8 cellular contexts compared by ENCODE assay signal in the genomic region with DNA sequence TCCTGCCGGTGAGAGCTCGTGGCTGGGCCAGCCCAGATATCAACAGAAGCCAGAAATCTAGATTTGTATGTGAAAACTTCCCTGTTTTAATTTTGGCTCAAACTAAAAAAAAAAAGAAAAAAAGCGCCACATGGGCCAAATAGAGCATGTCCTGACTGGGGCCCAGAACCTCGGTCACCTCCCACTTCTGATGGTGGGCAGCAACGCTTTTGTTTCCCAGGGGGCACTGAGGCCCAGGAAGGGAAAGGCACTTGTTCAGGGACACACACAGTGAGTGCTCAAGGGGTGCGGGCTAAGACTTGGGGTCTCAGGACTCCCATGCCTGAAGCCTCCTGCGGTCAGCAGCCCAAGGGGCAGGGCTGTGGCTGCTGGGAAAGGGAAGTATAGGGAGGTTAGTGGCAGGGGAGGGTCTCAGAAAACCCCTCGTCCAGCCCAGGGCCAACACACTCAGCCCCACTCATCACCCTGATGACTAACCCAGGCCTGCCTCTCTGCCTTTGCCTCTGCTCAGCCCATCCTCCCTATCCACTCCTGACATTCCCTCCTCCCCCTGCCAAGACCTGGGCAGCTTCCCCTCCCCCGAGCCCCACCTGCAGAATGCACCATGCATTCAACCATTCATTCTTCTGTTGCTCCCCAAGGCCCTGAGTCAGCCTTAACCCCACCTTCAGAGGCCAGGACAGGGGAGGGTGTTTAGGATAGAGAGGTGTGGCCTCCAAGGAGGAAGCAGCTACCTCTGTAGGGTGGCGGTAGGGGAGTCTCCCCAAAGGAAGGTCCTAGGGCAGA. TPM values are rescaled to one million over a fixed set of nuclear protein-coding genes. Genes with fewer than 3 reads are reported as not detected.
A peak's percentile ranks its signal among the peaks of the same experiment; 100 is the strongest.
DNase-seq lines count a peak whose midpoint lies in the region; ATAC-seq, FAIRE-seq and TF ChIP-seq lines count a peak whose summit lies in the region.

No MANE protein-coding gene starts in this region.

- H3K4me3 ChIP-seq in GM23338 (peak overlapping the region; percentile 53), Peyer's patch (peak overlapping the region in 2 of 4 donors; percentile 9 to 32), K562 (no peak overlapping the region), trophoblast cell (ENCODE audit: low read depth, low read length) (no peak overlapping the region), dorsolateral prefrontal cortex (peak overlapping the region in 1 of 59 donors; percentile 8)

- H3K9me3 Mint-ChIP-seq in GM23338: no peaks in the 10 kb centered on the region

- H3K4ac ChIP-seq in trophoblast cell (ENCODE audit: low read depth, low read length): no peak overlapping the region

- POLR2A ChIA-PET in K562 (lab: Yijun Ruan, JAX): interaction anchor here (0.6 kb wide), 1 partner anchor 127 kb away, joined by 3 read pairs; no protein-coding TSS in a partner anchor
- POLR2A ChIA-PET in HEK293T (lab: Yijun Ruan, JAX): no interaction called here

- H4K8ac ChIP-seq in trophoblast cell (ENCODE audit: low read depth, low read length): no peak overlapping the region

- H3K4me1 ChIP-seq in GM23338 (ENCODE audit: insufficient read depth) (peaks cover 48% of the 10 kb centered on the region), Peyer's patch (peaks cover 7 to 35% (median 22%) of the 10 kb centered on the region in 4 donors), K562 (replicated peaks in 1 of 2; ENCODE audit: control insufficient read depth in 2 of 2, insufficient read depth in 2 of 2, low read length in 2 of 2) (peaks cover 18 to 52% of the 10 kb centered on the region in 2 experiments), trophoblast cell (ENCODE audit: control insufficient read depth in 1 of 2, insufficient read depth in 2 of 2, low read length in 2 of 2) (peaks cover 19 to 35% of the 10 kb centered on the region in 2 experiments)

- peaks cover 43% of the 10 kb centered on the region for H3K27me3 Mint-ChIP-seq in GM23338 (ENCODE audit: insufficient read depth, low read depth, poor library complexity)

- H3K27ac ChIP-seq in GM23338 (ENCODE audit: low read depth) (no peak overlapping the region), Peyer's patch (peak overlapping the region in 3 of 4 donors; percentile 29 to 74 (median 52)), K562 (ENCODE audit: extremely low read depth, low read depth, low read length) (peak overlapping the region; percentile 61; the same call in 1 of the 3 replicates), trophoblast cell (ENCODE audit: low read depth, low read length) (no peak overlapping the region), dorsolateral prefrontal cortex (peak overlapping the region in 9 of 59 donors; percentile 11 to 66 (median 35))

- peak; percentile 20 for ATAC-seq in GM23338
- peak; percentile 77 for ATAC-seq in K562
- ATAC-seq in HG02588 (IDR thresholded peaks at IDR 0.05; ENCODE audit: unreplicated experiment): no peak

- H3K79me1 ChIP-seq in trophoblast cell (ENCODE audit: low read length): no peaks in the 10 kb centered on the region

- H3K9me3 ChIP-seq in Peyer's patch: no peaks in the 10 kb centered on the region
- H3K9me3 ChIP-seq in K562 (replicated peaks; ENCODE audit: control insufficient read depth, insufficient read depth, low read depth, low read length): no peaks in the 10 kb centered on the region
- H3K9me3 ChIP-seq in trophoblast cell (ENCODE audit: insufficient read depth, low read depth, low read length): no peaks in the 10 kb centered on the region

- H3K4me2 ChIP-seq in GM23338 (peak overlapping the region; percentile 79), K562 (ENCODE audit: insufficient read depth, low read length) (peak overlapping the region; percentile 49; the same call in 1 of the 2 replicates), trophoblast cell (ENCODE audit: low read length) (peak overlapping the region; percentile 31)

- peak overlapping the region; percentile 64 for H3K4me3 Mint-ChIP-seq in GM23338

- no peak for DNase-seq in GM23338 (ENCODE audit: low spot score)
- DNase-seq in Peyer's patch: peak in 2 of 3 donors; percentile 59 to 75
- DNase-seq in K562 (ENCODE audit: extremely low read depth in 1 of 4, low spot score in 3 of 4): peak; percentile 44 to 51 (median 51)
- DNase-seq in trophoblast cell: no peak
- no peak for DNase-seq in HEK293T (ENCODE audit: extremely low spot score)
- no peak for DNase-seq in dorsolateral prefrontal cortex
- no peak for DNase-seq in AG08396 (ENCODE audit: low spot score)

- 0 out of 2 replicates have a peak, but pooled peaks cover 3% of the 10 kb centered on the region for H3F3A ChIP-seq in GM23338 (replicated peaks; ENCODE audit: low read depth)

- no peak overlapping the region for H2AK5ac ChIP-seq in trophoblast cell (ENCODE audit: low read length)

- no peak overlapping the region for H3K23ac ChIP-seq in trophoblast cell (ENCODE audit: low read length)

- no peak overlapping the region for H2BK5ac ChIP-seq in trophoblast cell (ENCODE audit: low read depth, low read length, poor library complexity)

- no peak overlapping the region for H2BK12ac ChIP-seq in trophoblast cell (ENCODE audit: low read length)

- H3K18ac ChIP-seq in trophoblast cell (ENCODE audit: low read length): no peak overlapping the region

- intact Hi-C loops in K562 (cut with micrococcal nuclease) (no loop called here), dorsolateral prefrontal cortex (cut with DNase I) (no loop called here)

- H3K79me2 ChIP-seq in GM23338 (replicated peaks; ENCODE audit: insufficient read depth): no peaks in the 10 kb centered on the region
- H3K79me2 ChIP-seq in K562 (ENCODE audit: control insufficient read depth, insufficient read depth, low read length): no peaks in the 10 kb centered on the region
- no peaks in the 10 kb centered on the region for H3K79me2 ChIP-seq in trophoblast cell (ENCODE audit: control insufficient read depth, insufficient read depth, low read length, poor library complexity)

- no TSS peak for BruUV-seq in K562 (replicated peaks; lab: Mats Ljungman, UMichigan)

- H3K4me1 Mint-ChIP-seq in GM23338: peaks cover 79% of the 10 kb centered on the region

- 7% methylated on average over 3 of the region's 10 CpGs for WGBS in K562 (ENCODE audit: insufficient coverage, low coverage, missing lambda C conversion rate)
- WGBS in trophoblast cell (ENCODE audit: extremely low coverage, insufficient coverage, insufficient read length): no CpG with 5 or more reads among the region's 10 CpGs

- no peaks in the 10 kb centered on the region for H3K36me3 ChIP-seq in GM23338 (ENCODE audit: insufficient read depth)
- no peaks in the 10 kb centered on the region for H3K36me3 ChIP-seq in Peyer's patch
- H3K36me3 ChIP-seq in K562 (ENCODE audit: control insufficient read depth, insufficient read depth, low read length): no peaks in the 10 kb centered on the region
- H3K36me3 ChIP-seq in trophoblast cell (ENCODE audit: control insufficient read depth in 1 of 2, insufficient read depth in 2 of 2, low read length in 2 of 2): no peaks in the 10 kb centered on the region

- TF ChIP-seq CTCF in GM23338 (conservative IDR thresholded peaks at IDR 0.05; ENCODE audit: low read depth in 2 of 2) (no peak), Peyer's patch (IDR thresholded peaks at IDR 0.05) (no peak), K562 (IDR thresholded peaks at IDR 0.05 in 2 of 3, conservative IDR thresholded peaks at IDR 0.05 in 1 of 3; ENCODE audit: insufficient read depth in 2 of 3, low read depth in 1 of 3, low read length in 3 of 3) (no peak), dorsolateral prefrontal cortex (IDR thresholded peaks at IDR 0.05 in 54 of 56, conservative IDR thresholded peaks at IDR 0.05 in 2 of 56; ENCODE audit: low read depth in 1 of 56, partially characterized antibody in 56 of 56) (no peak)

- no peak for TF ChIP-seq POLR2A in Peyer's patch (IDR thresholded peaks at IDR 0.05)
- no peak for TF ChIP-seq POLR2A in K562 (conservative IDR thresholded peaks at IDR 0.05)

- H4K20me1 ChIP-seq in GM23338 (replicated peaks; ENCODE audit: insufficient read depth) (no peaks in the 10 kb centered on the region), K562 (replicated peaks; ENCODE audit: control insufficient read depth, insufficient read depth, low read length) (no peaks in the 10 kb centered on the region)

- H4K91ac ChIP-seq in trophoblast cell (ENCODE audit: low read depth, low read length): no peak overlapping the region

- H3K9ac ChIP-seq in K562 (ENCODE audit: insufficient read depth in 1 of 2, low read depth in 2 of 2, low read length in 2 of 2) (peak overlapping the region in 1 of 2 experiments; percentile 79; a peak in 2 of 4 replicates), trophoblast cell (ENCODE audit: low read length) (no peak overlapping the region)

- H4K12ac ChIP-seq in trophoblast cell (ENCODE audit: low read depth, low read length): no peak overlapping the region

- H3K36me3 Mint-ChIP-seq in GM23338 (ENCODE audit: low read depth): no peaks in the 10 kb centered on the region

- no peak for TF ChIP-seq RAD21 in K562 (CRISPR knock-in tag; conservative IDR thresholded peaks at IDR 0.05 in 1 of 2, IDR thresholded peaks at IDR 0.05 in 1 of 2)

- peak overlapping the region; percentile 72; the same call in 1 of the 2 replicates for H3K27ac Mint-ChIP-seq in GM23338

- no peaks in the 10 kb centered on the region for H3K9me2 ChIP-seq in GM23338 (ENCODE audit: insufficient read depth)

- no peak overlapping the region for H3K14ac ChIP-seq in trophoblast cell (ENCODE audit: low read length)

- H3K9me1 ChIP-seq in K562 (ENCODE audit: control insufficient read depth, insufficient read depth, low read length): no peaks in the 10 kb centered on the region

- TF ChIP-seq EP300 in K562 (IDR thresholded peaks at IDR 0.05; ENCODE audit: low read length): no peak

- H2AFZ ChIP-seq in GM23338 (peak overlapping the region; percentile 91), K562 (ENCODE audit: low read depth, low read length) (peak overlapping the region; percentile 59; the same call in 1 of the 2 replicates), trophoblast cell (ENCODE audit: insufficient read depth, low read length, poor library complexity) (no peak overlapping the region)

- CTCF ChIA-PET in K562 (lab: Yijun Ruan, JAX; ENCODE audit: low intra/inter-chr PET ratio) (no interaction called here), HEK293T (lab: Yijun Ruan, JAX) (no interaction called here)

- in situ Hi-C loops in K562 (cut with MboI): no loop called here

- FAIRE-seq in K562 (lab: Jason Lieb, UNC): no peak

- H3K27me3 ChIP-seq in GM23338 (ENCODE audit: insufficient read depth) (peaks cover 13% of the 10 kb centered on the region; the same call in 1 of the 2 replicates), Peyer's patch (no peaks in the 10 kb centered on the region), K562 (ENCODE audit: control insufficient read depth in 2 of 2, insufficient read depth in 2 of 2, low read length in 2 of 2) (peaks cover 0 to 4% of the 10 kb centered on the region in 2 experiments; a peak in 2 of 5 replicates), trophoblast cell (ENCODE audit: insufficient read depth, low read length) (no peaks in the 10 kb centered on the region), dorsolateral prefrontal cortex (no peaks in the 10 kb centered on the region)

- no peak overlapping the region for H2BK120ac ChIP-seq in trophoblast cell (ENCODE audit: insufficient read depth, low read length, poor library complexity)

RNA-seq across cellular contexts. Expression of gene TCF20, which starts 30.0 kb away (rescaled TPM):
- 57.5 and 68.7 TPM in 2 replicates for total RNA-seq in GM23338 (2014; rRNA removed; shearing (Covaris generic))
- polyA plus RNA-seq in GM23338 (2016; fragmentation: Nextera tagmentation; extraction: Ambion mirVana): 6.4 and 6.6 TPM in 2 replicates
- total RNA-seq in Peyer's patch: 10 to 100 TPM; 43.8 to 75.1 (median 59.5) TPM
- total RNA-seq in K562 (2011; cell fraction: chromatin; rRNA removed; ENCODE audit: low replicate concordance): 51.3 and 53.3 TPM in 2 replicates
- 28.7 and 31.3 TPM in 2 replicates for total RNA-seq in K562 (2011; cell fraction: nucleolus; rRNA removed)
- 20.4 and 27.4 TPM in 2 replicates for total RNA-seq in K562 (2011; cell fraction: nucleoplasm; rRNA removed)
- total RNA-seq in K562 (2014; rRNA removed): 22.5 and 26.7 TPM in 2 replicates
- 17.5 and 17.6 TPM in 2 replicates for total RNA-seq in K562 (2014; rRNA removed; fragmentation: Illumina TruSeq; extraction: Trizol)
- 19.0 TPM in 2 replicates for total RNA-seq in K562 (2015; rRNA removed; fragmentation: Illumina TruSeq; extraction: Trizol)
- total RNA-seq in K562 (2021): 37.5 and 43.6 TPM in 2 replicates
- polyA plus RNA-seq in K562 (2011; rRNA removed): 12.9 and 13.5 TPM in 2 replicates
- polyA plus RNA-seq in K562 (2011; cell fraction: cytosol; rRNA removed): 11.1 and 12.3 TPM in 2 replicates
- polyA plus RNA-seq in K562 (2011; cell fraction: nucleus; rRNA removed): 10.2 and 12.3 TPM in 2 replicates
- 10.1 and 12.6 TPM in 2 replicates for polyA plus RNA-seq in K562 (2012)
- polyA plus RNA-seq in K562 (2014; fragmentation: Illumina TruSeq; extraction: Trizol): 15.9 and 18.6 TPM in 2 replicates
- under 1 TPM; 0.35 to 0.44 TPM for polyA plus RNA-seq in K562 (2014; fragmentation: Nextera tagmentation; extraction: Ambion mirVana)
- polyA plus RNA-seq in K562 (2014; rRNA removed): 12.9 and 13.3 TPM in 2 replicates
- polyA minus RNA-seq in K562 (2011; rRNA and poly(A)+ RNA removed): 38.3 and 38.9 TPM in 2 replicates
- 21.9 and 23.8 TPM in 2 replicates for polyA minus RNA-seq in K562 (2011; cell fraction: cytosol; rRNA and poly(A)+ RNA removed)
- 10.5 and 15.9 TPM in 2 replicates for polyA minus RNA-seq in K562 (2011; cell fraction: nucleus; rRNA and poly(A)+ RNA removed)
- 13.8 and 14.7 TPM in 2 replicates for polyA plus RNA-seq in trophoblast cell (2013)
- total RNA-seq in dorsolateral prefrontal cortex: 10 to 100 TPM; 46.9 to 80.5 (median 64.3) TPM

Comparison
In these comparisons a context has a peak if more than half of its experiments do, and no peak if none do; other contexts are left out.
1. DNase-seq: peak in Peyer's patch (2 of 3) and K562 (4 of 4); none in GM23338 (single experiment), trophoblast cell (0 of 2), HEK293T (single experiment), dorsolateral prefrontal cortex (0 of 10) and AG08396 (single experiment).
2. H3K27ac ChIP-seq: peak in Peyer's patch (3 of 4) and K562 (single experiment); none in GM23338 (single experiment) and trophoblast cell (single experiment).
3. Peak in every context shown above with its lines, with median percentiles within 50 percentile points of each other: H3K4me2 ChIP-seq.